Comparison of ENCODE assay signal across 21 cellular contexts in the genomic region with DNA sequence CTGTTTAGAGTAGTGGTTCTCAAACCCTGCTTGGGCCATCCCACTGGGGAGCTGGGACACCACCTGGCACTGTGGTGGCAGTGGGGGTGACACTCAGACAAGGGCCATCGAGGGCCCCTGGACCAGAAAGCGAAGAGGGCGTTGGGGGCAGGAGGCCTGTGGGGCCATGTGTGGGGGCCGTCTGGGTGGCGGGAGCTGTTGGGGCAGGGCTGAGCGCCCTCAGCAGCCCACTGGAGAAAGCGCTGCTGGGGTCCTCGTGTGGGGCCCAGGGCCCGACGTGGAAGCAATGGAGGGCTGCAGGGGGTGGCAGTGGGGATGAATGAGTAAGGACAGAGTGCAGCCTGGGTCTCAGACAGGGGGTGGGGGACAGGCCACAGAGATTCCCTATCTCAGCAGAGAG.
"Had no signal": no experiment of that assay in that cellular context is flagged by ENCODE, and none has a peak within 500 bp of the region (broad histone marks: within the 10 kb centered on the region; RNA-seq: fewer than 3 reads in every experiment).

No MANE protein-coding gene starts in this region.

- H3K4me1 ChIP-seq: right lobe of liver had no signal

- DNase-seq: activated CD4-positive, CD25-positive, alpha-beta regulatory T cell treated with anti-CD3 and anti-CD28 coated beads, Interleukin-2, amount 50 U/mL, for 72 hours; activated CD8-positive, alpha-beta memory T cell treated with anti-CD3 and anti-CD28 coated beads for 24 hours; activated CD8-positive, alpha-beta memory T cell treated with anti-CD3 and anti-CD28 coated beads, Interleukin-2, amount 50 U/mL, for 48 hours; activated gamma-delta T cell treated with Interleukin-2 at 50 U/mL for 16 hours; activated naive CD8-positive, alpha-beta T cell treated with anti-CD3 and anti-CD28 coated beads, Interleukin-2, amount 10 ng/mL, durations not matched to agents 7 days and 5 days; amygdala; body of pancreas; endodermal cell; foreskin fibroblast; hypothalamus; islet precursor cell; mammary epithelial cell; right lobe of liver; stimulated activated CD4-positive, alpha-beta T cell treated with anti-CD3 and anti-CD28 coated beads, Interleukin-4, amount 100 ng/mL, for 24 hours; trophoblast cell had no signal

- H3K4me3 ChIP-seq: body of pancreas, right lobe of liver, SK-N-MC, suprapubic skin had no signal

- H3K9me3 Mint-ChIP-seq: activated naive CD8-positive, alpha-beta T cell treated with anti-CD3 and anti-CD28 coated beads, Interleukin-2, amount 10 ng/mL, durations not matched to agents 7 days and 5 days; endodermal cell; neural crest cell; stimulated activated effector memory CD8-positive, alpha-beta T cell treated with anti-CD3 and anti-CD28 coated beads, Interleukin-12 subunit alpha, Interleukin-12 subunit beta, amount 100 ng/mL, for 72 hours had no signal

- H3K27me3 ChIP-seq: body of pancreas, right lobe of liver, suprapubic skin had no signal

- H3K4me1 Mint-ChIP-seq: stimulated activated effector memory CD8-positive, alpha-beta T cell treated with anti-CD3 and anti-CD28 coated beads, Interleukin-12 subunit alpha, Interleukin-12 subunit beta, amount 100 ng/mL, for 72 hours had no signal

- H3K27ac Mint-ChIP-seq: activated naive CD8-positive, alpha-beta T cell treated with anti-CD3 and anti-CD28 coated beads, Interleukin-2, amount 10 ng/mL, durations not matched to agents 7 days and 5 days; endodermal cell; stimulated activated effector memory CD8-positive, alpha-beta T cell treated with anti-CD3 and anti-CD28 coated beads, Interleukin-12 subunit alpha, Interleukin-12 subunit beta, amount 100 ng/mL, for 72 hours had no signal

- H3K4me3 Mint-ChIP-seq: activated naive CD8-positive, alpha-beta T cell treated with anti-CD3 and anti-CD28 coated beads, Interleukin-2, amount 10 ng/mL, durations not matched to agents 7 days and 5 days; endodermal cell; neural crest cell; stimulated activated effector memory CD8-positive, alpha-beta T cell treated with anti-CD3 and anti-CD28 coated beads, Interleukin-12 subunit alpha, Interleukin-12 subunit beta, amount 100 ng/mL, for 72 hours had no signal

- H3K27ac ChIP-seq: body of pancreas, epithelial cell of prostate, right lobe of liver, SK-N-MC, suprapubic skin had no signal

- H3K27me3 Mint-ChIP-seq: activated naive CD8-positive, alpha-beta T cell treated with anti-CD3 and anti-CD28 coated beads, Interleukin-2, amount 10 ng/mL, durations not matched to agents 7 days and 5 days had no signal

- H3K9me3 ChIP-seq: body of pancreas, right lobe of liver, suprapubic skin had no signal

- ATAC-seq: body of pancreas; left lobe of liver; right lobe of liver; stimulated activated effector memory CD8-positive, alpha-beta T cell treated with anti-CD3 and anti-CD28 coated beads, Interleukin-12 subunit alpha, Interleukin-12 subunit beta, amount 100 ng/mL, for 72 hours had no signal
